In the genomic region with DNA sequence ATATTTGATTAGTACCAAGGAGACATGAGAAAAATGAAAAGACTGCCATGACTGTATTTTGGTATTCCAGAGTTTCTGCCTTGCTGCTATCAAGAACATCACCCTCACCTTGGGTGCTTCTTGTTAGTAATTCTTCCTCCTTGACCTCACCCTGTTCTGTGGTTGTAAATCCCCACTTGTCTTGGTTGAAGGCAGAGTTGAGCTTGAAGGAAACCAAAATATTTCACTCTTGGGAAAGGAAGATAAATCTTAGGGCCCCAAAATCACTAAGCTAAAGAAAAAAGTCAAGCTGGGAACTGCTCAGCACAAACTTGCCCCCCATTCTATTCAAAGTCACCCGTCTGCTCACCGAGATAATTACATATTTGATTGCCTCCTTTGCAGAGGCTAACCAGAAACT, we compare ENCODE assay signal across 21 cellular contexts. TPM values are rescaled to one million over a fixed set of nuclear protein-coding genes. Genes with fewer than 3 reads are reported as not detected.
DNase-seq lines count a peak whose midpoint lies in the region; ATAC-seq and TF ChIP-seq lines count a peak whose summit lies in the region.
"Had no signal": no experiment of that assay in that cellular context is flagged by ENCODE, and none has a peak within 500 bp of the region (broad histone marks: within the 10 kb centered on the region; RNA-seq: fewer than 3 reads in every experiment).

No MANE protein-coding gene starts in this region.

- peak overlapping the region; percentile 80; the same call in 1 of the 2 replicates for H3K27ac ChIP-seq in VCaP
- H3K27ac ChIP-seq: HL-60 had no signal

- H3K9me3 ChIP-seq in Caco-2: 0 out of 2 replicates have a peak, but pooled peaks cover 3% of the 10 kb centered on the region
- H3K9me3 ChIP-seq: BE2C had no signal

- H3K36me3 ChIP-seq in Caco-2 (ENCODE audit: control insufficient read depth, insufficient read depth, low read length): no peaks in the 10 kb centered on the region
- H3K36me3 ChIP-seq: BE2C had no signal

- CTCF ChIA-PET in Caco-2 (lab: Charles Lee): no interaction called here

- no peak for DNase-seq in Caco-2
- DNase-seq in mesothelial cell of epicardium (ENCODE audit: low spot score in 2 of 2, unreplicated experiment in 2 of 2): no peak
- DNase-seq in SIG-M5 (lab: John Stamatoyannopoulos, UW): no peak
- no peak for DNase-seq in activated effector memory CD4-positive, alpha-beta T cell treated with Interleukin-2 at 50 U/mL for 16 hours
- DNase-seq in omental fat pad (ENCODE audit: low spot score): no peak
- DNase-seq: ACHN; BE2C; C1 segment of cervical spinal cord; CD4-positive, CD25-positive, alpha-beta regulatory T cell; CD8-positive, alpha-beta memory T cell; COR-L47; DMS153; DMS79; GDM1; GOT3; H7; HFFc6; IMR-90 had no signal

- no peak overlapping the region for H3K4me3 ChIP-seq in Caco-2 (ENCODE audit: low read depth, low read length)

- intact Hi-C loops in Caco-2 (cut with micrococcal nuclease; ENCODE audit: unreplicated experiment): loop anchor here (5.0 kb wide), 1 partner anchor 36 kb away; no protein-coding TSS in a partner anchor

- H3K36me3 Mint-ChIP-seq in Caco-2 (ENCODE audit: insufficient read depth, unreplicated experiment) (peaks cover 23% of the 10 kb centered on the region), mesothelial cell of epicardium (peaks cover 4% of the 10 kb centered on the region)
- H3K36me3 Mint-ChIP-seq: CD4-positive, CD25-positive, alpha-beta regulatory T cell had no signal

- ATAC-seq in omental fat pad (ENCODE audit: low FRiP score): no peak
- ATAC-seq: HCT116 had no signal

- peaks cover 54% of the 10 kb centered on the region for H3K4me1 ChIP-seq in Caco-2

- H3K4me3 Mint-ChIP-seq in Caco-2 (ENCODE audit: unreplicated experiment): no peak overlapping the region
- H3K4me3 Mint-ChIP-seq in mesothelial cell of epicardium: no peak overlapping the region
- H3K4me3 Mint-ChIP-seq: CD4-positive, CD25-positive, alpha-beta regulatory T cell; CD8-positive, alpha-beta memory T cell; HFFc6 had no signal

- no TSS peak for BruUV-seq in Caco-2 (replicated peaks; lab: Mats Ljungman, UMichigan)

- POLR2A ChIA-PET in Caco-2 (lab: Charles Lee): no interaction called here

- H3K9me3 Mint-ChIP-seq in Caco-2 (ENCODE audit: unreplicated experiment) (peaks cover 34% of the 10 kb centered on the region), mesothelial cell of epicardium (peaks cover 47% of the 10 kb centered on the region)
- H3K9me3 Mint-ChIP-seq: HFFc6 had no signal

- H3K27me3 Mint-ChIP-seq in Caco-2 (ENCODE audit: insufficient read depth, unreplicated experiment) (no peaks in the 10 kb centered on the region), mesothelial cell of epicardium (ENCODE audit: low read depth) (no peaks in the 10 kb centered on the region)
- H3K27me3 Mint-ChIP-seq: CD4-positive, CD25-positive, alpha-beta regulatory T cell had no signal

- TF ChIP-seq CTCF in Caco-2 (IDR thresholded peaks at IDR 0.05; ENCODE audit: insufficient read depth in 1 of 2, low read depth in 1 of 2, low read length in 1 of 2, severe bottlenecking in 1 of 2, unreplicated experiment in 1 of 2) (no peak), VCaP (conservative IDR thresholded peaks at IDR 0.05) (no peak), mesothelial cell of epicardium (IDR thresholded peaks at IDR 0.05; ENCODE audit: unreplicated experiment) (no peak), omental fat pad (IDR thresholded peaks at IDR 0.05) (no peak)

- no peaks in the 10 kb centered on the region for H3K27me3 ChIP-seq in Caco-2 (replicated peaks; ENCODE audit: control insufficient read depth, insufficient read depth, low read length)
- H3K27me3 ChIP-seq: BE2C had no signal

- H3K4me1 Mint-ChIP-seq in Caco-2 (ENCODE audit: low read depth, unreplicated experiment) (peaks cover 48% of the 10 kb centered on the region), mesothelial cell of epicardium (peaks cover 16% of the 10 kb centered on the region)
- H3K4me1 Mint-ChIP-seq: CD4-positive, CD25-positive, alpha-beta regulatory T cell; CD8-positive, alpha-beta memory T cell had no signal

- peak overlapping the region; percentile 80 for H3K27ac Mint-ChIP-seq in Caco-2 (ENCODE audit: unreplicated experiment)
- peak overlapping the region; percentile 18 for H3K27ac Mint-ChIP-seq in mesothelial cell of epicardium
- H3K27ac Mint-ChIP-seq: CD4-positive, CD25-positive, alpha-beta regulatory T cell; HFFc6 had no signal

RNA-seq across cellular contexts. Expression of a gene that starts 20.6 kb away (rescaled TPM):
- total RNA-seq in Caco-2 (2022) (96.8 and 115 TPM in 2 replicates), mesothelial cell of epicardium (1.1 to 1.9 TPM (median 1.3 TPM) in 3 replicates), omental fat pad (100 to 1,000 TPM in 3 of 4 donors, 10 to 100 TPM in 1; 71.0 to 147 (median 116) TPM)

Comparison
In these comparisons a context has a peak if more than half of its experiments do, and no peak if none do; other contexts are left out.
1. RNA of a gene that starts 20.6 kb away (total RNA-seq): 71.0 to 147 TPM in omental fat pad and 96.8 to 115 TPM in Caco-2; 1.1 to 1.9 TPM in mesothelial cell of epicardium; every median in the first group is over 10 times any median in the second.